ENCODE assay signal across 11 cellular contexts in genomic region chr11:67440229-67441081, GRCh38. TPM values are rescaled to one million over a fixed set of nuclear protein-coding genes. Genes with fewer than 3 reads are reported as not detected.
DNase-seq lines count a peak whose midpoint lies in the region; ATAC-seq and TF ChIP-seq lines count a peak whose summit lies in the region.
"Had no signal": no experiment of that assay in that cellular context is flagged by ENCODE, and none has a peak within 500 bp of the region (broad histone marks: within the 10 kb centered on the region; RNA-seq: fewer than 3 reads in every experiment).

No MANE protein-coding gene starts in this region.

- H3K9me3 ChIP-seq in gastroesophageal sphincter, result no peaks in the 10 kb centered on the region

- DNase-seq in activated T-cell treated with anti-CD3 and anti-CD28 coated beads, Interleukin-2, amount 50 U/mL, for 4 hours, result no peak
- no peak for DNase-seq in activated T-cell treated with anti-CD3 and anti-CD28 coated beads, Interleukin-2, amount 50 U/mL, for 1 hour
- no peak for DNase-seq in T-helper 2 cell treated with Interferon-gamma antibody and Interleukin-4, amounts not matched to agents 5 μg/mL and 100 μg/mL, for 36 hours (ENCODE audit: low spot score)
- peak; percentile 27 for DNase-seq in stimulated activated naive CD8-positive, alpha-beta T cell treated with anti-CD3 and anti-CD28 coated beads, Interleukin-15, Interleukin-2, amounts not matched to agents 100 U/mL and 50 U/mL, for 24 hours
- DNase-seq in MV-4-11 (lab: John Stamatoyannopoulos, UW) (no peak), NCI-H1417 (lab: John Stamatoyannopoulos, UW) (no peak)
- DNase-seq: activated gamma-delta T cell; effector CD8-positive, alpha-beta T cell; HCEC 1CT had no signal

- no peak for TF ChIP-seq CTCF in gastroesophageal sphincter (IDR thresholded peaks at IDR 0.05)

- no peaks in the 10 kb centered on the region for H3K9me3 Mint-ChIP-seq in activated T-cell treated with anti-CD3 and anti-CD28 coated beads, Interleukin-2, amount 50 U/mL, for 4 hours
- H3K9me3 Mint-ChIP-seq in T-helper 2 cell treated with Interferon-gamma antibody and Interleukin-4, amounts not matched to agents 5 μg/mL and 100 μg/mL, for 36 hours, result no peaks in the 10 kb centered on the region

- WGBS in gastroesophageal sphincter (ENCODE audit: low coverage in 1 of 2), 2 donors, result 70 to 72% methylated on average over 2 to 4 of the region's 17 CpGs

- peak overlapping the region; percentile 97 for H3K27ac Mint-ChIP-seq in T-helper 2 cell treated with Interferon-gamma antibody and Interleukin-4, amounts not matched to agents 5 μg/mL and 100 μg/mL, for 36 hours

- H3K4me1 ChIP-seq in gastroesophageal sphincter, result peaks cover 0 to 75% (median 15%) of the 10 kb centered on the region in 3 donors

- peaks cover 65% of the 10 kb centered on the region for H3K4me1 Mint-ChIP-seq in activated T-cell treated with anti-CD3 and anti-CD28 coated beads, Interleukin-2, amount 50 U/mL, for 4 hours (ENCODE audit: low read depth)
- peaks cover 46% of the 10 kb centered on the region for H3K4me1 Mint-ChIP-seq in T-helper 2 cell treated with Interferon-gamma antibody and Interleukin-4, amounts not matched to agents 5 μg/mL and 100 μg/mL, for 36 hours (ENCODE audit: low read depth)

- peak overlapping the region; percentile 87 for H3K4me3 Mint-ChIP-seq in activated T-cell treated with anti-CD3 and anti-CD28 coated beads, Interleukin-2, amount 50 U/mL, for 4 hours
- peak overlapping the region; percentile 99 for H3K4me3 Mint-ChIP-seq in T-helper 2 cell treated with Interferon-gamma antibody and Interleukin-4, amounts not matched to agents 5 μg/mL and 100 μg/mL, for 36 hours

- peaks cover 0 to 63% of the 10 kb centered on the region in 2 donors for H3K36me3 ChIP-seq in gastroesophageal sphincter

- peak overlapping the region in 3 of 4 donors; percentile 50 to 66 (median 60) for H3K27ac ChIP-seq in gastroesophageal sphincter

- no peak for TF ChIP-seq POLR2A in gastroesophageal sphincter (IDR thresholded peaks at IDR 0.05)

- H3K27me3 ChIP-seq in gastroesophageal sphincter, result no peaks in the 10 kb centered on the region

- TF ChIP-seq EP300 in gastroesophageal sphincter (IDR thresholded peaks at IDR 0.05), result no peak

- H3K4me3 ChIP-seq in gastroesophageal sphincter, result no peak overlapping the region

- no peak for ATAC-seq in activated T-cell treated with anti-CD3 and anti-CD28 coated beads, Interleukin-2, amount 50 U/mL, for 4 hours
- ATAC-seq in gastroesophageal sphincter (no peak), HG03045 (IDR thresholded peaks at IDR 0.05; ENCODE audit: unreplicated experiment) (no peak)
- ATAC-seq in stimulated activated naive CD8-positive, alpha-beta T cell treated with anti-CD3 and anti-CD28 coated beads, Interleukin-15, Interleukin-2, amounts not matched to agents 100 U/mL and 50 U/mL, for 24 hours, result no peak

- H3K27me3 Mint-ChIP-seq in activated T-cell treated with anti-CD3 and anti-CD28 coated beads, Interleukin-2, amount 50 U/mL, for 4 hours (ENCODE audit: low read depth), result no peaks in the 10 kb centered on the region
- no peaks in the 10 kb centered on the region for H3K27me3 Mint-ChIP-seq in T-helper 2 cell treated with Interferon-gamma antibody and Interleukin-4, amounts not matched to agents 5 μg/mL and 100 μg/mL, for 36 hours (ENCODE audit: low read depth)

- peaks cover 4% of the 10 kb centered on the region for H3K36me3 Mint-ChIP-seq in activated T-cell treated with anti-CD3 and anti-CD28 coated beads, Interleukin-2, amount 50 U/mL, for 4 hours (ENCODE audit: insufficient read depth)
- peaks cover 33% of the 10 kb centered on the region for H3K36me3 Mint-ChIP-seq in T-helper 2 cell treated with Interferon-gamma antibody and Interleukin-4, amounts not matched to agents 5 μg/mL and 100 μg/mL, for 36 hours (ENCODE audit: low read depth)

RNA-seq across cellular contexts. Expression of gene CORO1B, which starts 2.8 kb away (rescaled TPM):
- total RNA-seq in activated T-cell treated with anti-CD3 and anti-CD28 coated beads, Interleukin-2, amount 50 U/mL, for 4 hours, result 100 to 1,000 TPM in 2 of 3 donors, 10 to 100 TPM in 1; 97.5 to 139 (median 114) TPM
- total RNA-seq in gastroesophageal sphincter, result 10 to 100 TPM; 48.3 to 82.4 (median 67.6) TPM

RNA-seq across cellular contexts. Expression of gene PTPRCAP, which starts 3.0 kb away (rescaled TPM):
- 100 to 1,000 TPM in 2 of 3 donors, 10 to 100 TPM in 1; 61.5 to 114 (median 108) TPM for total RNA-seq in activated T-cell treated with anti-CD3 and anti-CD28 coated beads, Interleukin-2, amount 50 U/mL, for 4 hours
- 1 to 10 TPM; 3.5 to 6.4 (median 4.2) TPM for total RNA-seq in gastroesophageal sphincter

RNA-seq across cellular contexts. Expression of gene GPR152, which starts 12.1 kb away (rescaled TPM):
- total RNA-seq in activated T-cell treated with anti-CD3 and anti-CD28 coated beads, Interleukin-2, amount 50 U/mL, for 4 hours, result not detected
- not detected for total RNA-seq in gastroesophageal sphincter

RNA-seq across cellular contexts. Expression of gene RPS6KB2, which starts 12.2 kb away (rescaled TPM):
- total RNA-seq in activated T-cell treated with anti-CD3 and anti-CD28 coated beads, Interleukin-2, amount 50 U/mL, for 4 hours, result 10 to 100 TPM; 90.3 to 97.2 (median 92.7) TPM
- 10 to 100 TPM; 35.8 to 49.7 (median 45.6) TPM for total RNA-seq in gastroesophageal sphincter

RNA-seq across cellular contexts. Expression of gene CABP4, which starts 14.7 kb away (rescaled TPM):
- total RNA-seq in activated T-cell treated with anti-CD3 and anti-CD28 coated beads, Interleukin-2, amount 50 U/mL, for 4 hours, result 1 to 10 TPM in 2 of 3 donors, under 1 TPM in 1; 0.48 to 1.5 (median 1.1) TPM
- total RNA-seq in gastroesophageal sphincter, result 1 to 10 TPM in 1 of 4 donors, under 1 TPM in 3; 0.13 to 2.4 (median 0.77) TPM

Comparison
In these comparisons a context has a peak if more than half of its experiments do, and no peak if none do; other contexts are left out.
1. RNA of gene PTPRCAP, which starts 3.0 kb away (total RNA-seq): 61.5 to 114 TPM in activated T-cell treated with anti-CD3 and anti-CD28 coated beads, Interleukin-2, amount 50 U/mL, for 4 hours; 3.5 to 6.4 TPM in gastroesophageal sphincter; every median in the first group is over 4 times any median in the second.